In the genomic region with DNA sequence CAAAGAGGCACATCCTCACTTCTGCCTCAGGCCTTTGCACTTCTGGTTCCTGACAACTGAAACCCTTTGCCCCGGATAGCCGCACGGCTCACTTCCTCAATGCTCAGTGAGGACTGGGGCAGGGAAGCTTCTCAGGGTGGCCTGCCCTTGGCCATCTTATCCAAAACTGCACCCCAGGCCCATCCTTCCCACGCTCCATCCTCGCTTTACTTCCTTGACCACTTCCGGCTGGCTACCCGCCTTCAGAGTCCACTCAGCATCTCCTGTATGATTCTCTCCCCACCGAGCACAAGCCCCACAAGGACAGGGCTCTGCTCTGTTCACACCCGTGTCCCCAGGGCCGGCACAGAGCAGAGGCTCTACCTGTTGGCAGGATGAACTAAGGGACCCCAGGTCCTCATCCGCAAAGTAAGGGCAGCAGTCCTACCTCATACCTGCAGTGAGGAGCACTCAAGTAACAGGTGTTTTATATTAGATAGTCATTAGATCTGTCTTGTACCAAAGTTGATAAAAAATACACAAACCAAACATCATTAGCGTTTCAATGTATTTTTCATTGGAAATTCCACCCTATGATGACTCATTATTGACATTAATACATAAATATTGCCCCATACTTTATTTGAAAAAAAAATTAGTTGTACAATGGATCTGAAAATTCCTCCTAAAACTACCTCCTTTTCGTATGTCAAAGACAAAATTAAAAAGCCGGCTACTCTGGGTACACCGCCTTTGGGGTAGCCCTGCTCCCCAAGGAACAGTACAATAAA, we compare ENCODE assay signal across 12 cellular contexts. TPM values are rescaled to one million over a fixed set of nuclear protein-coding genes. Genes with fewer than 3 reads are reported as not detected.
A peak's percentile ranks its signal among the peaks of the same experiment; 100 is the strongest.
DNase-seq lines count a peak whose midpoint lies in the region; ATAC-seq and TF ChIP-seq lines count a peak whose summit lies in the region.
"Had no signal": no experiment of that assay in that cellular context is flagged by ENCODE, and none has a peak within 500 bp of the region (broad histone marks: within the 10 kb centered on the region; RNA-seq: fewer than 3 reads in every experiment).

No MANE protein-coding gene starts in this region.

- no peaks in the 10 kb centered on the region for H3K9me3 Mint-ChIP-seq in WTC11
- H3K9me3 Mint-ChIP-seq in osteocyte (ENCODE audit: unreplicated experiment): no peaks in the 10 kb centered on the region
- no peaks in the 10 kb centered on the region for H3K9me3 Mint-ChIP-seq in natural killer cell
- H3K9me3 Mint-ChIP-seq: neural crest cell; T-helper 2 cell treated with Interferon-gamma antibody and Interleukin-4, amounts not matched to agents 5 μg/mL and 100 μg/mL, for 36 hours had no signal

- no peaks in the 10 kb centered on the region for H3F3A ChIP-seq in SK-N-SH (replicated peaks; ENCODE audit: insufficient read depth)

- H3K4me1 Mint-ChIP-seq in WTC11: peaks cover 90% of the 10 kb centered on the region
- peaks cover 64% of the 10 kb centered on the region for H3K4me1 Mint-ChIP-seq in osteocyte (ENCODE audit: unreplicated experiment)
- H3K4me1 Mint-ChIP-seq in natural killer cell: peaks cover 18 to 22% of the 10 kb centered on the region in 2 donors

- H3K4me3 Mint-ChIP-seq in WTC11 (no peak overlapping the region), osteocyte (ENCODE audit: unreplicated experiment) (no peak overlapping the region), natural killer cell (no peak overlapping the region)
- H3K4me3 Mint-ChIP-seq: neural crest cell; T-helper 2 cell treated with Interferon-gamma antibody and Interleukin-4, amounts not matched to agents 5 μg/mL and 100 μg/mL, for 36 hours had no signal

- POLR2A ChIA-PET in WTC11 (lab: Charles Lee): no interaction called here
- POLR2A ChIA-PET in SK-N-SH (lab: Yijun Ruan, JAX): no interaction called here

- CTCF ChIA-PET in WTC11 (lab: Charles Lee) (interaction anchor here (0.9 to 1.7 kb wide), 3 partner anchors 16 to 107 kb away, joined by 3 to 5 read pairs (median 4); no protein-coding TSS in a partner anchor), SK-N-SH (lab: Yijun Ruan, JAX) (interaction anchor here (1.0 to 1.6 kb wide), 3 partner anchors 9 to 24 kb away, joined by 3 read pairs; no protein-coding TSS in a partner anchor)

- no peak for TF ChIP-seq CTCF in HL-60 (IDR thresholded peaks at IDR 0.05; ENCODE audit: insufficient read depth, low read length)
- TF ChIP-seq CTCF in WTC11 (IDR thresholded peaks at IDR 0.05): no peak
- no peak for TF ChIP-seq CTCF in osteocyte (IDR thresholded peaks at IDR 0.05)
- no peak for TF ChIP-seq CTCF in natural killer cell (IDR thresholded peaks at IDR 0.05)
- TF ChIP-seq CTCF in SK-N-SH (IDR thresholded peaks at IDR 0.05): no peak

- H3K27ac Mint-ChIP-seq in WTC11 (peak overlapping the region; percentile 71), osteocyte (ENCODE audit: unreplicated experiment) (peak overlapping the region; percentile 74), natural killer cell (no peak overlapping the region)

- H4K20me1 ChIP-seq in SK-N-SH (ENCODE audit: insufficient read depth): peaks cover 21% of the 10 kb centered on the region

- 88% methylated on average over 15 of the region's 15 CpGs for WGBS in SK-N-SH (ENCODE audit: low lambda C conversion rate)

- peaks cover 93% of the 10 kb centered on the region for H3K79me2 ChIP-seq in SK-N-SH (ENCODE audit: insufficient read depth)

- intact Hi-C loops in natural killer cell (cut with micrococcal nuclease): no loop called here

- H3K9ac ChIP-seq in SK-N-SH: no peak overlapping the region

- ATAC-seq in GM18511 (IDR thresholded peaks at IDR 0.05; ENCODE audit: unreplicated experiment) (peak; percentile 57), WTC11 (no peak), natural killer cell (no peak)

- no peaks in the 10 kb centered on the region for H3K9me3 ChIP-seq in SK-N-SH
- H3K9me3 ChIP-seq: suprapubic skin had no signal

- H3K27me3 ChIP-seq in HL-60 (ENCODE audit: insufficient read depth, poor library complexity, severe bottlenecking) (no peaks in the 10 kb centered on the region), SK-N-SH (ENCODE audit: insufficient read depth) (no peaks in the 10 kb centered on the region)
- H3K27me3 ChIP-seq: suprapubic skin had no signal

- TF ChIP-seq EP300 in SK-N-SH (IDR thresholded peaks at IDR 0.05; ENCODE audit: borderline replicate concordance in 1 of 2, low read depth in 1 of 2, low read length in 1 of 2): no peak

- peaks cover 9 to 22% of the 10 kb centered on the region in 2 experiments for H3K4me1 ChIP-seq in SK-N-SH (ENCODE audit: control insufficient read depth in 1 of 2, insufficient read depth in 2 of 2, low read depth in 1 of 2, low read length in 1 of 2)

- no peak overlapping the region for H2AFZ ChIP-seq in SK-N-SH (ENCODE audit: low read depth)

- peak in 1 of 2 experiments; percentile 68 for DNase-seq in HL-60 (ENCODE audit: low read depth in 1 of 2, low spot score in 1 of 2)
- DNase-seq in WTC11 (ENCODE audit: low spot score): no peak
- no peak for DNase-seq in osteocyte (ENCODE audit: extremely low spot score, unreplicated experiment)
- no peak for DNase-seq in natural killer cell
- DNase-seq in SK-N-SH: no peak
- DNase-seq in DMS114 treated with DMSO at 0.1 percent for 48 hours (lab: John Stamatoyannopoulos, UW; ENCODE audit: unreplicated experiment): no peak
- DNase-seq: activated CD4-positive, alpha-beta T cell treated with anti-CD3 and anti-CD28 coated beads, Interleukin-2, amount 50 U/mL, for 48 hours; NCI-H2171 treated with DMSO at 0.1 percent for 48 hours had no signal

- no peaks in the 10 kb centered on the region for H3K36me3 ChIP-seq in SK-N-SH (replicated peaks in 1 of 2; ENCODE audit: control insufficient read depth in 1 of 2, insufficient read depth in 2 of 2, low read length in 1 of 2)
- H3K36me3 ChIP-seq: suprapubic skin had no signal

- H3K27ac ChIP-seq in HL-60 (replicated peaks) (0 out of 2 replicates have a peak overlapping the region, but pooled peaks have one; percentile 0), SK-N-SH (ENCODE audit: low read depth in 2 of 2, low read length in 1 of 2) (no peak overlapping the region)
- H3K27ac ChIP-seq: suprapubic skin had no signal

- no peak for TF ChIP-seq RAD21 in SK-N-SH (IDR thresholded peaks at IDR 0.05; ENCODE audit: low read length)

- H3K4me2 ChIP-seq in SK-N-SH: no peak overlapping the region

- H3K4me3 ChIP-seq in HL-60 (replicated peaks; ENCODE audit: insufficient read depth, low read length) (no peak overlapping the region), SK-N-SH (ENCODE audit: low read depth in 2 of 2, low read length in 1 of 2) (no peak overlapping the region)
- H3K4me3 ChIP-seq: suprapubic skin had no signal

- H3K9me2 ChIP-seq in SK-N-SH: no peaks in the 10 kb centered on the region

- H3K27me3 Mint-ChIP-seq in WTC11 (ENCODE audit: low read depth) (no peaks in the 10 kb centered on the region), osteocyte (ENCODE audit: unreplicated experiment) (no peaks in the 10 kb centered on the region), natural killer cell (ENCODE audit: low read depth in 2 of 2) (no peaks in the 10 kb centered on the region)

- peaks cover under 1% of the 10 kb centered on the region for H3K36me3 Mint-ChIP-seq in WTC11
- H3K36me3 Mint-ChIP-seq in osteocyte (ENCODE audit: unreplicated experiment): peaks cover 7% of the 10 kb centered on the region
- no peaks in the 10 kb centered on the region for H3K36me3 Mint-ChIP-seq in natural killer cell

TF ChIP-seq in SK-N-SH, 30 proteins besides CTCF, POLR2A, EP300 and RAD21 (continues in another document):
- TF ChIP-seq, protein P1, sequence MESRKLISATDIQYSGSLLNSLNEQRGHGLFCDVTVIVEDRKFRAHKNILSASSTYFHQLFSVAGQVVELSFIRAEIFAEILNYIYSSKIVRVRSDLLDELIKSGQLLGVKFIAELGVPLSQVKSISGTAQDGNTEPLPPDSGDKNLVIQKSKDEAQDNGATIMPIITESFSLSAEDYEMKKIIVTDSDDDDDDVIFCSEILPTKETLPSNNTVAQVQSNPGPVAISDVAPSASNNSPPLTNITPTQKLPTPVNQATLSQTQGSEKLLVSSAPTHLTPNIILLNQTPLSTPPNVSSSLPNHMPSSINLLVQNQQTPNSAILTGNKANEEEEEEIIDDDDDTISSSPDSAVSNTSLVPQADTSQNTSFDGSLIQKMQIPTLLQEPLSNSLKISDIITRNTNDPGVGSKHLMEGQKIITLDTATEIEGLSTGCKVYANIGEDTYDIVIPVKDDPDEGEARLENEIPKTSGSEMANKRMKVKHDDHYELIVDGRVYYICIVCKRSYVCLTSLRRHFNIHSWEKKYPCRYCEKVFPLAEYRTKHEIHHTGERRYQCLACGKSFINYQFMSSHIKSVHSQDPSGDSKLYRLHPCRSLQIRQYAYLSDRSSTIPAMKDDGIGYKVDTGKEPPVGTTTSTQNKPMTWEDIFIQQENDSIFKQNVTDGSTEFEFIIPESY (IDR thresholded peaks at IDR 0.05; ENCODE audit: borderline replicate concordance, low read depth): no peak
- TF ChIP-seq EZH2phosphoT487 (IDR thresholded peaks at IDR 0.05; ENCODE audit: borderline replicate concordance, low read depth): no peak
- no peak for TF ChIP-seq ELF1 (IDR thresholded peaks at IDR 0.05)
- TF ChIP-seq, protein P2, sequence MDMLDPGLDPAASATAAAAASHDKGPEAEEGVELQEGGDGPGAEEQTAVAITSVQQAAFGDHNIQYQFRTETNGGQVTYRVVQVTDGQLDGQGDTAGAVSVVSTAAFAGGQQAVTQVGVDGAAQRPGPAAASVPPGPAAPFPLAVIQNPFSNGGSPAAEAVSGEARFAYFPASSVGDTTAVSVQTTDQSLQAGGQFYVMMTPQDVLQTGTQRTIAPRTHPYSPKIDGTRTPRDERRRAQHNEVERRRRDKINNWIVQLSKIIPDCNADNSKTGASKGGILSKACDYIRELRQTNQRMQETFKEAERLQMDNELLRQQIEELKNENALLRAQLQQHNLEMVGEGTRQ (IDR thresholded peaks at IDR 0.05; ENCODE audit: borderline replicate concordance, low read depth, low read length): no peak
- TF ChIP-seq, protein P3, sequence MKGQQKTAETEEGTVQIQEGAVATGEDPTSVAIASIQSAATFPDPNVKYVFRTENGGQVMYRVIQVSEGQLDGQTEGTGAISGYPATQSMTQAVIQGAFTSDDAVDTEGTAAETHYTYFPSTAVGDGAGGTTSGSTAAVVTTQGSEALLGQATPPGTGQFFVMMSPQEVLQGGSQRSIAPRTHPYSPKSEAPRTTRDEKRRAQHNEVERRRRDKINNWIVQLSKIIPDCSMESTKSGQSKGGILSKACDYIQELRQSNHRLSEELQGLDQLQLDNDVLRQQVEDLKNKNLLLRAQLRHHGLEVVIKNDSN (IDR thresholded peaks at IDR 0.05; ENCODE audit: borderline replicate concordance, low read depth): no peak

RNA-seq across cellular contexts. Expression of a gene that starts 35.0 kb away (rescaled TPM):
- total RNA-seq in WTC11 (2021) (89.2 to 99.6 TPM (median 90.3 TPM) in 3 replicates), osteocyte (68.8 and 69.5 TPM in 2 replicates), natural killer cell (10 to 100 TPM; 12.6 to 20.2 (median 19.5) TPM)
- polyA plus RNA-seq in SK-N-SH (2012; rRNA removed): 55.3 and 64.8 TPM in 2 replicates
- 39.3 and 56.9 TPM in 2 replicates for polyA plus RNA-seq in SK-N-SH (2012; cell fraction: cytosol; rRNA removed)
- polyA plus RNA-seq in SK-N-SH (2012; cell fraction: nucleus; rRNA removed): 41.0 and 50.4 TPM in 2 replicates

Comparison
In these comparisons a context has a peak if more than half of its experiments do, and no peak if none do; other contexts are left out.
1. H3K27ac Mint-ChIP-seq: peak in WTC11 (single experiment) and osteocyte (single experiment); none in natural killer cell (0 of 2).